Comparison of ENCODE assay signal across 8 cellular contexts in the genomic region with DNA sequence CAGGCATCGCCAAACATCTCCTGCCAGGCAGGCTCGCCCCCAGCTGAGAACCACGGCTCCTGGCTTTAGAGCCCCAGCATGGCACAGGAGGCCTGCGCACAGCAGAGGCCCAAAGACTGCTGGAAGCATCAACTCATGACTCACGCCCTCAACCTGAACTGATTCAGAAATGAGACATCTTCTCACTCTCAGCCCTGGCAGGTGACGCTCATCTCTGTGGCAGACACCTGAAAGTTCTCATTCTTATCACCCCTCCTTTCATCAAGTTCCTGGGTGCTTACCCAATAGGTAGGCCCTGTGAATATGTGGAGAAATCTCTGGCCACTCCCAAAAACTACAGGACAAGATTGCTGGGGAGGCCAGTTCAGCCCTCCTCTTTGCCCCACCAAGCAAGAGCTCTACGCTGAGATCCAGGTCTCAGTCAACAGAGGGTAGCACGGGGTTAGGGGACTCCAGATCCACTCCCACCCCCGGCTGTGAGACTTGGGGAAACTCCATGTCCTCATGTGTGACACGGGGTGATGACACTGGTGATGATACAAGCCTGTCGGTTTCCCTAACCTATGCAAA. TPM values are rescaled to one million over a fixed set of nuclear protein-coding genes. Genes with fewer than 3 reads are reported as not detected.
DNase-seq lines count a peak whose midpoint lies in the region; ATAC-seq, FAIRE-seq and TF ChIP-seq lines count a peak whose summit lies in the region.

No MANE protein-coding gene starts in this region.

- H3K27ac Mint-ChIP-seq in T-helper 2 cell treated with Interferon-gamma antibody and Interleukin-4, amounts not matched to agents 5 μg/mL and 100 μg/mL, for 36 hours: peak overlapping the region; percentile 94
- H3K27ac Mint-ChIP-seq in glutamatergic neuron (ENCODE audit: unreplicated experiment): no peak overlapping the region

- H3K4me3 ChIP-seq in astrocyte of the spinal cord (ENCODE audit: low read depth, low read length): no peak overlapping the region

- H3K4me3 Mint-ChIP-seq in T-helper 2 cell treated with Interferon-gamma antibody and Interleukin-4, amounts not matched to agents 5 μg/mL and 100 μg/mL, for 36 hours: peak overlapping the region; percentile 78
- H3K4me3 Mint-ChIP-seq in glutamatergic neuron (ENCODE audit: unreplicated experiment): no peak overlapping the region

- no peaks in the 10 kb centered on the region for H3K27me3 Mint-ChIP-seq in T-helper 2 cell treated with Interferon-gamma antibody and Interleukin-4, amounts not matched to agents 5 μg/mL and 100 μg/mL, for 36 hours (ENCODE audit: low read depth)
- no peaks in the 10 kb centered on the region for H3K27me3 Mint-ChIP-seq in glutamatergic neuron (ENCODE audit: unreplicated experiment)

- no peak for TF ChIP-seq CTCF in astrocyte of the spinal cord (IDR thresholded peaks at IDR 0.05; ENCODE audit: low read depth, low read length)
- no peak for TF ChIP-seq CTCF in glutamatergic neuron (IDR thresholded peaks at IDR 0.05; ENCODE audit: partially characterized antibody, unreplicated experiment)

- H3K36me3 Mint-ChIP-seq in T-helper 2 cell treated with Interferon-gamma antibody and Interleukin-4, amounts not matched to agents 5 μg/mL and 100 μg/mL, for 36 hours (ENCODE audit: low read depth): peaks cover 48% of the 10 kb centered on the region
- no peaks in the 10 kb centered on the region for H3K36me3 Mint-ChIP-seq in glutamatergic neuron (ENCODE audit: unreplicated experiment)

- no peaks in the 10 kb centered on the region for H3K9me3 Mint-ChIP-seq in T-helper 2 cell treated with Interferon-gamma antibody and Interleukin-4, amounts not matched to agents 5 μg/mL and 100 μg/mL, for 36 hours
- H3K9me3 Mint-ChIP-seq in glutamatergic neuron (ENCODE audit: unreplicated experiment): peaks cover 2% of the 10 kb centered on the region

- DNase-seq in GM18507 (ENCODE audit: extremely low spot score, insufficient read length, low read depth) (no peak), astrocyte of the spinal cord (ENCODE audit: low read depth, low spot score) (peak; percentile 57), foreskin melanocyte (no peak), glutamatergic neuron (no peak), DMS79 (lab: John Stamatoyannopoulos, UW) (no peak)
- peak; percentile 86 for DNase-seq in T-helper 2 cell treated with Interferon-gamma antibody and Interleukin-4, amounts not matched to agents 5 μg/mL and 100 μg/mL, for 36 hours (ENCODE audit: low spot score)
- DNase-seq in stimulated activated CD4-positive, alpha-beta T cell treated with anti-CD3 and anti-CD28 coated beads, TNF-alpha, amount 100 ng/mL, for 48 hours (ENCODE audit: low read depth in 3 of 3): peak; percentile 60 to 79 (median 72)

- ATAC-seq in HG02798 (IDR thresholded peaks at IDR 0.05; ENCODE audit: poor library complexity, unreplicated experiment): peak; percentile 69

- peaks cover 83% of the 10 kb centered on the region for H3K4me1 Mint-ChIP-seq in T-helper 2 cell treated with Interferon-gamma antibody and Interleukin-4, amounts not matched to agents 5 μg/mL and 100 μg/mL, for 36 hours (ENCODE audit: low read depth)
- H3K4me1 Mint-ChIP-seq in glutamatergic neuron (ENCODE audit: low read depth, unreplicated experiment): peaks cover 7% of the 10 kb centered on the region

- in situ Hi-C loops in astrocyte of the spinal cord (cut with HindIII; ENCODE audit: low sequenced_read_pairs): no loop called here

- peak; percentile 75 for FAIRE-seq in GM18507 (lab: Jason Lieb, UNC)

RNA-seq across cellular contexts. Expression of gene NFATC2, which starts 11.3 kb away (rescaled TPM):
- not detected for total RNA-seq in glutamatergic neuron (ENCODE audit: unreplicated experiment)

Comparison
In these comparisons a context has a peak if more than half of its experiments do, and no peak if none do; other contexts are left out.
1. DNase-seq: peak in T-helper 2 cell treated with Interferon-gamma antibody and Interleukin-4, amounts not matched to agents 5 μg/mL and 100 μg/mL, for 36 hours (single experiment), astrocyte of the spinal cord (single experiment) and stimulated activated CD4-positive, alpha-beta T cell treated with anti-CD3 and anti-CD28 coated beads, TNF-alpha, amount 100 ng/mL, for 48 hours (3 of 3); none in GM18507 (single experiment), foreskin melanocyte (single experiment), glutamatergic neuron (single experiment) and DMS79 (single experiment).